ENCODE assay signal across 1 cellular context in genomic region chr4:7659429-7660175, GRCh38.
TF ChIP-seq lines count a peak whose summit lies in the region.

No MANE protein-coding gene starts in this region.

TF ChIP-seq in K562, 482 proteins besides CTCF, POLR2A, EP300 and RAD21:
- TF ChIP-seq AFF1 (IDR thresholded peaks at IDR 0.05; ENCODE audit: low read depth in 1 of 2, partially characterized antibody in 2 of 2) (no peak), RBM25 (IDR thresholded peaks at IDR 0.05; ENCODE audit: low read depth, low read length, severe bottlenecking) (peak; percentile 68)
